In genomic region chr12:118480235-118480634, GRCh38 we compare ENCODE assay signal across 31 cellular contexts.
"Had no signal": no experiment of that assay in that cellular context is flagged by ENCODE, and none has a peak within 500 bp of the region (broad histone marks: within the 10 kb centered on the region; RNA-seq: fewer than 3 reads in every experiment).

No MANE protein-coding gene starts in this region.

- H3K9me3 ChIP-seq: ascending aorta, breast epithelium, Peyer's patch had no signal

- H3K4me3 Mint-ChIP-seq: activated CD4-positive, alpha-beta T cell treated with anti-CD3 and anti-CD28 coated beads, Interleukin-2, amount 10 ng/mL, durations not matched to agents 24 days and 14 days; activated CD8-positive, alpha-beta T cell treated with anti-CD3 and anti-CD28 coated beads for 36 hours; activated naive CD4-positive, alpha-beta T cell treated with anti-CD3 and anti-CD28 coated beads, Interleukin-2, amount 50 U/mL, for 24 hours; activated naive CD8-positive, alpha-beta T cell treated with anti-CD3 and anti-CD28 coated beads, Interleukin-2, amount 10 ng/mL, durations not matched to agents 7 days and 5 days; activated T-cell treated with anti-CD3 and anti-CD28 coated beads, Interleukin-2, amount 50 U/mL, for 72 hours; activated T-helper 17 cell treated with anti-CD3 and anti-CD28 coated beads, Interleukin-2, amount 50 U/mL, for 72 hours had no signal

- H3K4me1 ChIP-seq: ascending aorta, breast epithelium, Peyer's patch had no signal

- H3K36me3 Mint-ChIP-seq: activated naive CD4-positive, alpha-beta T cell treated with anti-CD3 and anti-CD28 coated beads, Interleukin-2, amount 50 U/mL, for 24 hours; activated naive CD8-positive, alpha-beta T cell treated with anti-CD3 and anti-CD28 coated beads, Interleukin-2, amount 10 ng/mL, durations not matched to agents 7 days and 5 days had no signal

- H3K36me3 ChIP-seq: ascending aorta, breast epithelium, Peyer's patch had no signal

- H3K9me3 Mint-ChIP-seq: activated CD4-positive, alpha-beta T cell treated with anti-CD3 and anti-CD28 coated beads, Interleukin-2, amount 10 ng/mL, durations not matched to agents 24 days and 14 days; activated CD8-positive, alpha-beta T cell treated with anti-CD3 and anti-CD28 coated beads for 36 hours; activated naive CD4-positive, alpha-beta T cell treated with anti-CD3 and anti-CD28 coated beads, Interleukin-2, amount 50 U/mL, for 24 hours; activated naive CD8-positive, alpha-beta T cell treated with anti-CD3 and anti-CD28 coated beads, Interleukin-2, amount 10 ng/mL, durations not matched to agents 7 days and 5 days; activated T-cell treated with anti-CD3 and anti-CD28 coated beads, Interleukin-2, amount 50 U/mL, for 72 hours; activated T-helper 17 cell treated with anti-CD3 and anti-CD28 coated beads, Interleukin-2, amount 50 U/mL, for 72 hours had no signal

- H3K27ac Mint-ChIP-seq: activated CD4-positive, alpha-beta T cell treated with anti-CD3 and anti-CD28 coated beads, Interleukin-2, amount 10 ng/mL, durations not matched to agents 24 days and 14 days; activated CD8-positive, alpha-beta T cell treated with anti-CD3 and anti-CD28 coated beads for 36 hours; activated naive CD4-positive, alpha-beta T cell treated with anti-CD3 and anti-CD28 coated beads, Interleukin-2, amount 50 U/mL, for 24 hours; activated naive CD8-positive, alpha-beta T cell treated with anti-CD3 and anti-CD28 coated beads, Interleukin-2, amount 10 ng/mL, durations not matched to agents 7 days and 5 days; activated T-cell treated with anti-CD3 and anti-CD28 coated beads, Interleukin-2, amount 50 U/mL, for 72 hours; activated T-helper 17 cell treated with anti-CD3 and anti-CD28 coated beads, Interleukin-2, amount 50 U/mL, for 72 hours had no signal

- H3K27ac ChIP-seq: ascending aorta, breast epithelium, Peyer's patch had no signal

- DNase-seq: activated CD4-positive, alpha-beta T cell treated with anti-CD3 and anti-CD28 coated beads, Interleukin-2, amount 10 ng/mL, durations not matched to agents 24 days and 14 days; activated CD4-positive, alpha-beta T cell treated with anti-CD3 and anti-CD28 coated beads, Interleukin-2, amount 50 U/mL, for 4 hours; activated CD8-positive, alpha-beta T cell treated with anti-CD3 and anti-CD28 coated beads for 36 hours; activated effector memory CD4-positive, alpha-beta T cell treated with anti-CD3 and anti-CD28 coated beads, Interleukin-2, amount 50 U/mL, for 16 hours; activated naive CD4-positive, alpha-beta T cell treated with Interleukin-2 at 50 U/mL for 16 hours; activated naive CD8-positive, alpha-beta T cell treated with anti-CD3 and anti-CD28 coated beads, Interleukin-2, amount 10 ng/mL, durations not matched to agents 7 days and 5 days; activated T-cell treated with anti-CD3 and anti-CD28 coated beads, Interleukin-2, amount 50 U/mL, for 1 hour; activated T-cell treated with anti-CD3 and anti-CD28 coated beads, Interleukin-2, amount 50 U/mL, for 72 hours; amygdala; caudate nucleus; Kasumi-1; KG1; MM.1S; MV-4-11; NCI-H1092; NCI-H1436 treated with DMSO at 0.1 percent for 48 hours; NCI-H1694 treated with DMSO at 0.1 percent for 48 hours; NCI-H2029; NCI-H345; NCI-H524 treated with DMSO at 0.1 percent for 48 hours; NCI-H748 treated with DMSO at 0.1 percent for 48 hours; NK-92 treated with Interleukin-12 subunit alpha and Interleukin-12 subunit beta, amount 100 ng/mL, for 24 hours; PC-3; Peyer's patch; RPMI8226; SW 1271; T-helper 1 cell had no signal

- H3K27me3 ChIP-seq: ascending aorta, breast epithelium, Peyer's patch had no signal

- H3K27me3 Mint-ChIP-seq: activated CD4-positive, alpha-beta T cell treated with anti-CD3 and anti-CD28 coated beads, Interleukin-2, amount 10 ng/mL, durations not matched to agents 24 days and 14 days; activated CD8-positive, alpha-beta T cell treated with anti-CD3 and anti-CD28 coated beads for 36 hours; activated naive CD8-positive, alpha-beta T cell treated with anti-CD3 and anti-CD28 coated beads, Interleukin-2, amount 10 ng/mL, durations not matched to agents 7 days and 5 days had no signal

- H3K4me1 Mint-ChIP-seq: activated CD4-positive, alpha-beta T cell treated with anti-CD3 and anti-CD28 coated beads, Interleukin-2, amount 10 ng/mL, durations not matched to agents 24 days and 14 days; activated naive CD4-positive, alpha-beta T cell treated with anti-CD3 and anti-CD28 coated beads, Interleukin-2, amount 50 U/mL, for 24 hours; activated naive CD8-positive, alpha-beta T cell treated with anti-CD3 and anti-CD28 coated beads, Interleukin-2, amount 10 ng/mL, durations not matched to agents 7 days and 5 days; activated T-helper 17 cell treated with anti-CD3 and anti-CD28 coated beads, Interleukin-2, amount 50 U/mL, for 72 hours had no signal

- H3K4me3 ChIP-seq: ascending aorta, breast epithelium, Peyer's patch had no signal

- ATAC-seq: activated CD8-positive, alpha-beta T cell treated with anti-CD3 and anti-CD28 coated beads for 36 hours; activated T-cell treated with anti-CD3 and anti-CD28 coated beads, Interleukin-2, amount 50 U/mL, for 72 hours; activated T-helper 17 cell treated with anti-CD3 and anti-CD28 coated beads, Interleukin-2, amount 50 U/mL, for 72 hours; PC-3 had no signal
